23 cellular contexts compared by ENCODE assay signal in the genomic region with DNA sequence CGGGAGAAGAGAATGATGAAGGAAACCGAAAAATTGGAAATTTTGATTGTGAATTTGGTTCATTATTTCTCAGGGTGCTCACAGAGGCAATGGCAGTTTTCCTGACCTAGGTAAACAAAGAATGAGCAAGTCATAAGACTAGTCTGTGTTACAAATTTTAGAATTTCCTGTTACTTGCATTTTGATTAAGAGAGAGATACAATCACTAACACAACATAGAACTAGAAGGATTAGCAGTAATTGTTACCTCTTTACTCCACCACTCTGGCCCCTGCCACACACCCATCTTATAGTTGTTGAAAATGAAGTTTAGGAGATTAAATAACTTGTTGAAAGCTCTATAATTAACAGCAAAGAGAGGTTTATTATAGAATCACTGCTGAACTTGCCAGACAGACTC.
DNase-seq lines count a peak whose midpoint lies in the region; ATAC-seq and TF ChIP-seq lines count a peak whose summit lies in the region.
"Had no signal": no experiment of that assay in that cellular context is flagged by ENCODE, and none has a peak within 500 bp of the region (broad histone marks: within the 10 kb centered on the region; RNA-seq: fewer than 3 reads in every experiment).

No MANE protein-coding gene starts in this region.

- TF ChIP-seq CTCF in VCaP (conservative IDR thresholded peaks at IDR 0.05), result no peak

- no peaks in the 10 kb centered on the region for H3K27me3 Mint-ChIP-seq in activated T-cell treated with anti-CD3 and anti-CD28 coated beads, Interleukin-2, amount 50 U/mL, for 72 hours (ENCODE audit: low read depth)
- H3K27me3 Mint-ChIP-seq in activated T-cell treated with anti-CD3 and anti-CD28 coated beads, Interleukin-2, amount 50 U/mL, for 24 hours, result no peaks in the 10 kb centered on the region
- H3K27me3 Mint-ChIP-seq: CD4-positive, alpha-beta T cell; CD8-positive, alpha-beta memory T cell had no signal

- H3K4me1 Mint-ChIP-seq in activated T-cell treated with anti-CD3 and anti-CD28 coated beads, Interleukin-2, amount 50 U/mL, for 72 hours (ENCODE audit: low read depth), result peaks cover 12% of the 10 kb centered on the region
- no peaks in the 10 kb centered on the region for H3K4me1 Mint-ChIP-seq in activated T-cell treated with anti-CD3 and anti-CD28 coated beads, Interleukin-2, amount 50 U/mL, for 24 hours (ENCODE audit: low read depth)
- H3K4me1 Mint-ChIP-seq in stimulated activated effector memory CD8-positive, alpha-beta T cell treated with anti-CD3 and anti-CD28 coated beads, Interleukin-12 subunit alpha, Interleukin-12 subunit beta, amount 100 ng/mL, for 72 hours, result no peaks in the 10 kb centered on the region
- H3K4me1 Mint-ChIP-seq: CD8-positive, alpha-beta memory T cell had no signal

- peak overlapping the region; percentile 57 for H3K27ac ChIP-seq in VCaP
- H3K27ac ChIP-seq: A549; BLaER1 treated with 17β-estradiol and CSF1 and Interleukin-3, amounts not matched to agents 10 nM and 100 nM; GM23248 had no signal

- DNase-seq in activated T-cell treated with anti-CD3 and anti-CD28 coated beads, Interleukin-2, amount 50 U/mL, for 72 hours, result no peak
- DNase-seq in activated T-cell treated with anti-CD3 and anti-CD28 coated beads, Interleukin-2, amount 50 U/mL, for 24 hours, result no peak
- DNase-seq in stimulated activated effector memory CD8-positive, alpha-beta T cell treated with anti-CD3 and anti-CD28 coated beads, Interleukin-12 subunit alpha, Interleukin-12 subunit beta, amount 100 ng/mL, for 72 hours (ENCODE audit: low spot score in 2 of 2), result no peak
- DNase-seq in SK-N-DZ (ENCODE audit: low spot score), result no peak
- DNase-seq: 8988T; ACHN; AML-193; BE2C; CD4-positive, alpha-beta T cell; CD8-positive, alpha-beta memory T cell; DMS 273 treated with DMSO at 0.1 percent for 48 hours; DMS79; EL; GDM1; GM23248; H7; HCEC 1CT had no signal

- peak; percentile 55 to 83 for ATAC-seq in activated T-cell treated with anti-CD3 and anti-CD28 coated beads, Interleukin-2, amount 50 U/mL, for 72 hours (replicated peaks in 1 of 2)
- peak; percentile 63 for ATAC-seq in stimulated activated effector memory CD8-positive, alpha-beta T cell treated with anti-CD3 and anti-CD28 coated beads, Interleukin-12 subunit alpha, Interleukin-12 subunit beta, amount 100 ng/mL, for 72 hours
- no peak for ATAC-seq in HG02571 (IDR thresholded peaks at IDR 0.05; ENCODE audit: unreplicated experiment)
- ATAC-seq: A549, GM12878 had no signal

- H3K4me3 Mint-ChIP-seq in activated T-cell treated with anti-CD3 and anti-CD28 coated beads, Interleukin-2, amount 50 U/mL, for 72 hours, result peak overlapping the region in 1 of 2 donors; percentile 43
- H3K4me3 Mint-ChIP-seq in activated T-cell treated with anti-CD3 and anti-CD28 coated beads, Interleukin-2, amount 50 U/mL, for 24 hours, result no peak overlapping the region
- H3K4me3 Mint-ChIP-seq in stimulated activated effector memory CD8-positive, alpha-beta T cell treated with anti-CD3 and anti-CD28 coated beads, Interleukin-12 subunit alpha, Interleukin-12 subunit beta, amount 100 ng/mL, for 72 hours, result no peak overlapping the region
- H3K4me3 Mint-ChIP-seq: CD14-positive monocyte; CD4-positive, alpha-beta T cell; CD8-positive, alpha-beta memory T cell had no signal

- H3K36me3 Mint-ChIP-seq in activated T-cell treated with anti-CD3 and anti-CD28 coated beads, Interleukin-2, amount 50 U/mL, for 72 hours (ENCODE audit: insufficient read depth in 2 of 2), result no peaks in the 10 kb centered on the region
- H3K36me3 Mint-ChIP-seq in activated T-cell treated with anti-CD3 and anti-CD28 coated beads, Interleukin-2, amount 50 U/mL, for 24 hours (ENCODE audit: low read depth), result peaks cover 3% of the 10 kb centered on the region
- no peaks in the 10 kb centered on the region for H3K36me3 Mint-ChIP-seq in stimulated activated effector memory CD8-positive, alpha-beta T cell treated with anti-CD3 and anti-CD28 coated beads, Interleukin-12 subunit alpha, Interleukin-12 subunit beta, amount 100 ng/mL, for 72 hours
- H3K36me3 Mint-ChIP-seq: CD14-positive monocyte had no signal

- H3K9me3 Mint-ChIP-seq in activated T-cell treated with anti-CD3 and anti-CD28 coated beads, Interleukin-2, amount 50 U/mL, for 72 hours, result peaks cover 0 to 9% of the 10 kb centered on the region in 2 donors
- H3K9me3 Mint-ChIP-seq in activated T-cell treated with anti-CD3 and anti-CD28 coated beads, Interleukin-2, amount 50 U/mL, for 24 hours, result no peaks in the 10 kb centered on the region
- H3K9me3 Mint-ChIP-seq in stimulated activated effector memory CD8-positive, alpha-beta T cell treated with anti-CD3 and anti-CD28 coated beads, Interleukin-12 subunit alpha, Interleukin-12 subunit beta, amount 100 ng/mL, for 72 hours, result no peaks in the 10 kb centered on the region
- H3K9me3 Mint-ChIP-seq: CD4-positive, alpha-beta T cell had no signal

- no peak overlapping the region for H3K27ac Mint-ChIP-seq in activated T-cell treated with anti-CD3 and anti-CD28 coated beads, Interleukin-2, amount 50 U/mL, for 72 hours
- no peak overlapping the region for H3K27ac Mint-ChIP-seq in activated T-cell treated with anti-CD3 and anti-CD28 coated beads, Interleukin-2, amount 50 U/mL, for 24 hours
- no peak overlapping the region for H3K27ac Mint-ChIP-seq in stimulated activated effector memory CD8-positive, alpha-beta T cell treated with anti-CD3 and anti-CD28 coated beads, Interleukin-12 subunit alpha, Interleukin-12 subunit beta, amount 100 ng/mL, for 72 hours
- H3K27ac Mint-ChIP-seq: CD14-positive monocyte; CD4-positive, alpha-beta T cell had no signal
